ENCODE assay signal across 28 cellular contexts in genomic region chr5:130000460-130000859, GRCh38.
"Had no signal": no experiment of that assay in that cellular context is flagged by ENCODE, and none has a peak within 500 bp of the region (broad histone marks: within the 10 kb centered on the region; RNA-seq: fewer than 3 reads in every experiment).

No MANE protein-coding gene starts in this region.

- H3K27ac ChIP-seq: adrenal gland, body of pancreas, epithelial cell of prostate, WERI-Rb-1 had no signal

- H3K36me3 ChIP-seq: adrenal gland, WERI-Rb-1 had no signal

- DNase-seq: activated B cell treated with CpG ODN at 0.5 μM for 24 hours; activated CD4-positive, alpha-beta T cell treated with anti-CD3 and anti-CD28 coated beads for 48 hours; activated CD4-positive, alpha-beta T cell treated with anti-CD3 and anti-CD28 coated beads, Interleukin-2, amount 50 U/mL, for 1 hour; activated CD4-positive, alpha-beta T cell treated with anti-CD3 and anti-CD28 coated beads, Interleukin-2, amount 50 U/mL, for 48 hours; activated CD8-positive, alpha-beta memory T cell treated with anti-CD3 and anti-CD28 coated beads for 24 hours; activated CD8-positive, alpha-beta T cell treated with anti-CD3 and anti-CD28 coated beads for 36 hours; activated effector memory CD4-positive, alpha-beta T cell treated with anti-CD3 and anti-CD28 coated beads, Interleukin-2, amount 50 U/mL, for 16 hours; activated naive CD4-positive, alpha-beta T cell treated with anti-CD3 and anti-CD28 coated beads for 36 hours; activated naive CD8-positive, alpha-beta T cell treated with anti-CD3 and anti-CD28 coated beads for 36 hours; activated naive CD8-positive, alpha-beta T cell treated with anti-CD3 and anti-CD28 coated beads, Interleukin-2, amount 50 U/mL, for 24 hours; activated T-cell treated with anti-CD3 and anti-CD28 coated beads, Interleukin-2, amount 50 U/mL, for 4 hours; adrenal gland; amygdala; aorta; body of pancreas; caudate nucleus; cortex of kidney; dermis blood vessel endothelial cell; effector CD8-positive, alpha-beta T cell; foreskin fibroblast; glutamatergic neuron; T-helper 1 cell; T-helper 17 cell; T1000; WERI-Rb-1 had no signal

- H3K9me3 ChIP-seq: adrenal gland, body of pancreas had no signal

- H3K27me3 ChIP-seq: adrenal gland, body of pancreas had no signal

- H3K4me3 ChIP-seq: adrenal gland, body of pancreas had no signal

- H3K4me1 ChIP-seq: adrenal gland, body of pancreas had no signal

- ATAC-seq: activated CD4-positive, CD25-positive, alpha-beta regulatory T cell treated with anti-CD3 and anti-CD28 coated beads, Interleukin-2, amount 50 U/mL, for 24 hours; activated CD8-positive, alpha-beta T cell treated with anti-CD3 and anti-CD28 coated beads for 36 hours; activated naive CD8-positive, alpha-beta T cell treated with anti-CD3 and anti-CD28 coated beads, Interleukin-2, amount 50 U/mL, for 24 hours; activated T-cell treated with anti-CD3 and anti-CD28 coated beads, Interleukin-2, amount 50 U/mL, for 4 hours; activated T-helper 17 cell treated with anti-CD3 and anti-CD28 coated beads, Interleukin-2, amount 50 U/mL, for 72 hours; body of pancreas; T-helper 17 cell had no signal
